ENCODE assay signal across 8 cellular contexts in the genomic region with DNA sequence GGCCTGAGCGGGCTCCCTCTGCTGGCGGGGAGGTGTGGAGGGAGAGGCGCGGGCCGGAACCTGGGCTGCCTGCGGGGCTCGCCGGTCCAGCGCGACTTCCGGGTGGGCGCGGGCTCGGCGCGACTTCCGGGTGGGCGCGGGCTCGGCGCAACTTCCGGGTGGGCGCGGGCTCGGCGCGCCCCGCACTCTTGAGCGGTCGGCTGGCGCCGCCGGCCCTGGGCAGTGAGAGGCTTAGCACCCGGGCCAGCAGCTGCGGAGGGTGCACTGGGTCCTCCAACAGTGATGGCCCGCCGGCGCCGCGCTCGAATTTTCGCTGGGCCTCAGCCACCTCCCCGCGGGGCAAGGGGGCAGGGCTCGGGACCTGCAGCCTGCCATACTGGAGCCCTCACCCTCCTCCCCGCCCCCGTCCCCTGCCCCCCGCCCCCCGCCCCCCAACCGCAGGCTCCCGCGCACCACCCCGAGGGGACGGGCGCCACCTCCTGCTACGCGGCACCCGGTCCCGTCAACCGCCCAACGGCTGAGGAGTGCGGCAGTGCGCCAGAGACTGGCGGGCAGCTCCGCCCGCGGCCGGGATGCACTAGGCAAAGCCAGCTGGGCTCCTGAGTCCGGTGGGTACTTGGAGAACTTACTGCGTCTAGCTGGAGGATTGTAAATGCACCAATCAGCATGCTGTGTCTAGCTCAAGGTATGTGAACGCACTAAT.
A peak's percentile ranks its signal among the peaks of the same experiment; 100 is the strongest.
DNase-seq lines count a peak whose midpoint lies in the region; ATAC-seq and TF ChIP-seq lines count a peak whose summit lies in the region.
"Not testable (repeated sequence)": the region's sequence is repeated elsewhere in the genome, so short reads cannot be mapped to it uniquely, and the experiment has no call there.

No MANE protein-coding gene starts in this region.

- peak overlapping the region in 9 of 12 donors; percentile 24 to 84 (median 75) for H3K27ac ChIP-seq in heart left ventricle

- not testable (repeated sequence) for DNase-seq in AG04449 (ENCODE audit: low read depth, low spot score); MCF 10A (ENCODE audit: unreplicated experiment)
- DNase-seq in MG63 = peak; percentile 81
- DNase-seq in activated CD8-positive, alpha-beta memory T cell treated with anti-CD3 and anti-CD28 coated beads for 24 hours = peak; percentile 92
- DNase-seq in heart left ventricle = peak in 2 of 5 donors; percentile 25 to 46
- DNase-seq in natural killer cell treated with Interleukin-12 subunit alpha and Interleukin-12 subunit beta and Interleukin-15 and Interleukin-18, amount 100 ng/mL, for 72 hours (ENCODE audit: low spot score) = peak; percentile 74
- DNase-seq in stimulated activated CD4-positive, alpha-beta T cell treated with anti-CD3 and anti-CD28 coated beads, TNF-alpha, amount 100 ng/mL, for 4 hours (ENCODE audit: low read depth in 3 of 3) = peak; percentile 9 to 44 (median 32)

- intact Hi-C loops in MCF 10A (cut with micrococcal nuclease); heart left ventricle (cut with DNase I): not testable (repeated sequence)

- 0% methylated on average over 25 to 32 of the region's 71 CpGs; no CpG with 5 or more reads in 2 of the 4 donors for WGBS in heart left ventricle, 4 donors

- H3K36me3 Mint-ChIP-seq in MCF 10A (ENCODE audit: insufficient read depth, unreplicated experiment); natural killer cell treated with Interleukin-12 subunit alpha and Interleukin-12 subunit beta and Interleukin-15 and Interleukin-18, amount 100 ng/mL, for 72 hours: not testable (repeated sequence)

- H3K27ac Mint-ChIP-seq in MCF 10A (ENCODE audit: low read depth, unreplicated experiment); natural killer cell treated with Interleukin-12 subunit alpha and Interleukin-12 subunit beta and Interleukin-15 and Interleukin-18, amount 100 ng/mL, for 72 hours: not testable (repeated sequence)

- not testable (repeated sequence) for TF ChIP-seq POLR2A in heart left ventricle (IDR thresholded peaks at IDR 0.05)

- H3K4me1 ChIP-seq in heart left ventricle = not testable (repeated sequence)

- H3K27me3 ChIP-seq in MG63, heart left ventricle: not testable (repeated sequence)

- POLR2A ChIA-PET in AG04449 (lab: Yijun Ruan, JAX); MCF 10A (lab: Yijun Ruan, JAX): not testable (repeated sequence)

- not testable (repeated sequence) for H3K9me3 Mint-ChIP-seq in MCF 10A (ENCODE audit: unreplicated experiment); natural killer cell treated with Interleukin-12 subunit alpha and Interleukin-12 subunit beta and Interleukin-15 and Interleukin-18, amount 100 ng/mL, for 72 hours

- CTCF ChIA-PET in AG04449 (lab: Yijun Ruan, JAX); MCF 10A (lab: Yijun Ruan, JAX): not testable (repeated sequence)

- BruUV-seq in MCF 10A (replicated peaks; lab: Mats Ljungman, UMichigan) = not testable (repeated sequence)

- H3K4me1 Mint-ChIP-seq in MCF 10A (ENCODE audit: insufficient read depth, unreplicated experiment); natural killer cell treated with Interleukin-12 subunit alpha and Interleukin-12 subunit beta and Interleukin-15 and Interleukin-18, amount 100 ng/mL, for 72 hours (ENCODE audit: low read depth in 2 of 2): not testable (repeated sequence)

- H3K9me3 ChIP-seq in MG63, heart left ventricle: not testable (repeated sequence)

- H3K4me3 ChIP-seq in AG04449 (ENCODE audit: low read depth, low read length) = peak overlapping the region; percentile 50
- peak overlapping the region; percentile 33; the same call in 1 of the 2 replicates for H3K4me3 ChIP-seq in MG63
- peak overlapping the region in 11 of 12 donors; percentile 34 to 66 (median 59) for H3K4me3 ChIP-seq in heart left ventricle

- not testable (repeated sequence) for H3K36me3 ChIP-seq in MG63, heart left ventricle

- not testable (repeated sequence) for H3K27me3 Mint-ChIP-seq in MCF 10A (ENCODE audit: insufficient read depth, unreplicated experiment); natural killer cell treated with Interleukin-12 subunit alpha and Interleukin-12 subunit beta and Interleukin-15 and Interleukin-18, amount 100 ng/mL, for 72 hours

- peak; percentile 92 for ATAC-seq in GM19395 (IDR thresholded peaks at IDR 0.05; ENCODE audit: unreplicated experiment)
- ATAC-seq in heart left ventricle = peak in 2 of 4 donors; percentile 80 to 85
- peak; percentile 96 for ATAC-seq in natural killer cell treated with Interleukin-12 subunit alpha and Interleukin-12 subunit beta and Interleukin-15 and Interleukin-18, amount 100 ng/mL, for 72 hours

- peak overlapping the region; percentile 55 for H3K4me3 Mint-ChIP-seq in MCF 10A (ENCODE audit: unreplicated experiment)
- H3K4me3 Mint-ChIP-seq in natural killer cell treated with Interleukin-12 subunit alpha and Interleukin-12 subunit beta and Interleukin-15 and Interleukin-18, amount 100 ng/mL, for 72 hours = peak overlapping the region; percentile 47

- TF ChIP-seq CTCF in AG04449 (IDR thresholded peaks at IDR 0.05; ENCODE audit: insufficient read depth, low read length, missing control alignments); MCF 10A (IDR thresholded peaks at IDR 0.05; ENCODE audit: unreplicated experiment); heart left ventricle (IDR thresholded peaks at IDR 0.05): not testable (repeated sequence)
